17 cellular contexts compared by ENCODE assay signal in genomic region chr7:24378871-24379608, GRCh38.
DNase-seq lines count a peak whose midpoint lies in the region; ATAC-seq, FAIRE-seq and TF ChIP-seq lines count a peak whose summit lies in the region.
"Had no signal": no experiment of that assay in that cellular context is flagged by ENCODE, and none has a peak within 500 bp of the region (broad histone marks: within the 10 kb centered on the region; RNA-seq: fewer than 3 reads in every experiment).

No MANE protein-coding gene starts in this region.

- H3K4me1 ChIP-seq in trophoblast cell (ENCODE audit: control insufficient read depth in 1 of 2, insufficient read depth in 2 of 2, low read length in 2 of 2), result no peaks in the 10 kb centered on the region
- H3K4me1 ChIP-seq: prostate gland, stomach had no signal

- H3K4me1 Mint-ChIP-seq in activated CD4-positive, alpha-beta memory T cell treated with anti-CD3 and anti-CD28 coated beads, Interleukin-2, amount 10 ng/mL, durations not matched to agents 7 days and 5 days, result no peaks in the 10 kb centered on the region
- H3K4me1 Mint-ChIP-seq: activated CD8-positive, alpha-beta memory T cell treated with anti-CD3 and anti-CD28 coated beads, Interleukin-2, amount 10 ng/mL, durations not matched to agents 7 days and 5 days; activated naive CD8-positive, alpha-beta T cell treated with anti-CD3 and anti-CD28 coated beads for 36 hours; CD8-positive, alpha-beta memory T cell; mesothelial cell of epicardium had no signal

- H3K27me3 Mint-ChIP-seq in activated CD4-positive, alpha-beta memory T cell treated with anti-CD3 and anti-CD28 coated beads, Interleukin-2, amount 10 ng/mL, durations not matched to agents 7 days and 5 days, result peaks cover 6% of the 10 kb centered on the region
- H3K27me3 Mint-ChIP-seq: activated naive CD8-positive, alpha-beta T cell treated with anti-CD3 and anti-CD28 coated beads for 36 hours had no signal

- FAIRE-seq in RCC 7860 (lab: Jason Lieb, UNC), result peak; percentile 87

- no peaks in the 10 kb centered on the region for H3K27me3 ChIP-seq in trophoblast cell (ENCODE audit: insufficient read depth, low read length)
- H3K27me3 ChIP-seq: stomach had no signal

- H2BK120ac ChIP-seq in trophoblast cell (ENCODE audit: insufficient read depth, low read length, poor library complexity), result no peak overlapping the region

- no peaks in the 10 kb centered on the region for H3K79me1 ChIP-seq in trophoblast cell (ENCODE audit: low read length)

- no peak overlapping the region for H4K91ac ChIP-seq in trophoblast cell (ENCODE audit: low read depth, low read length)

- H4K12ac ChIP-seq in trophoblast cell (ENCODE audit: low read depth, low read length), result no peak overlapping the region

- DNase-seq in H4 (ENCODE audit: low spot score) (peak; percentile 84), RCC 7860 (ENCODE audit: low spot score) (peak; percentile 77), epithelial cell of proximal tubule (ENCODE audit: low read depth) (peak; percentile 76), trophoblast cell (peak; percentile 52 to 80), NCI-H748 (lab: John Stamatoyannopoulos, UW; ENCODE audit: unreplicated experiment) (no peak)
- no peak for DNase-seq in activated CD4-positive, alpha-beta memory T cell treated with anti-CD3 and anti-CD28 coated beads, Interleukin-2, amount 10 ng/mL, durations not matched to agents 7 days and 5 days
- DNase-seq: activated CD8-positive, alpha-beta memory T cell treated with anti-CD3 and anti-CD28 coated beads, Interleukin-2, amount 10 ng/mL, durations not matched to agents 7 days and 5 days; activated naive CD8-positive, alpha-beta T cell treated with anti-CD3 and anti-CD28 coated beads for 36 hours; CD8-positive, alpha-beta memory T cell; NCI-H2081; stimulated activated CD4-positive, alpha-beta T cell treated with anti-CD3 and anti-CD28 coated beads, Interleukin-4, amount 100 ng/mL, for 4 hours; stomach had no signal

- no peak overlapping the region for H3K27ac Mint-ChIP-seq in activated CD4-positive, alpha-beta memory T cell treated with anti-CD3 and anti-CD28 coated beads, Interleukin-2, amount 10 ng/mL, durations not matched to agents 7 days and 5 days
- H3K27ac Mint-ChIP-seq: activated CD8-positive, alpha-beta memory T cell treated with anti-CD3 and anti-CD28 coated beads, Interleukin-2, amount 10 ng/mL, durations not matched to agents 7 days and 5 days; activated naive CD8-positive, alpha-beta T cell treated with anti-CD3 and anti-CD28 coated beads for 36 hours; CD8-positive, alpha-beta memory T cell; mesothelial cell of epicardium had no signal

- H3K4ac ChIP-seq in trophoblast cell (ENCODE audit: low read depth, low read length), result no peak overlapping the region

- no peaks in the 10 kb centered on the region for H3K36me3 Mint-ChIP-seq in activated CD4-positive, alpha-beta memory T cell treated with anti-CD3 and anti-CD28 coated beads, Interleukin-2, amount 10 ng/mL, durations not matched to agents 7 days and 5 days (ENCODE audit: low read depth)
- H3K36me3 Mint-ChIP-seq: activated CD8-positive, alpha-beta memory T cell treated with anti-CD3 and anti-CD28 coated beads, Interleukin-2, amount 10 ng/mL, durations not matched to agents 7 days and 5 days; activated naive CD8-positive, alpha-beta T cell treated with anti-CD3 and anti-CD28 coated beads for 36 hours; mesothelial cell of epicardium had no signal

- no peak overlapping the region for H3K9ac ChIP-seq in trophoblast cell (ENCODE audit: low read length)
- H3K9ac ChIP-seq: KMS-11 had no signal

- no peaks in the 10 kb centered on the region for H3K9me3 Mint-ChIP-seq in activated CD4-positive, alpha-beta memory T cell treated with anti-CD3 and anti-CD28 coated beads, Interleukin-2, amount 10 ng/mL, durations not matched to agents 7 days and 5 days
- H3K9me3 Mint-ChIP-seq: activated naive CD8-positive, alpha-beta T cell treated with anti-CD3 and anti-CD28 coated beads for 36 hours; CD8-positive, alpha-beta memory T cell had no signal

- ATAC-seq in HG02642 (IDR thresholded peaks at IDR 0.05; ENCODE audit: poor library complexity, unreplicated experiment) (no peak), GM19397 (IDR thresholded peaks at IDR 0.05; ENCODE audit: unreplicated experiment) (no peak)
- ATAC-seq: activated CD8-positive, alpha-beta memory T cell treated with anti-CD3 and anti-CD28 coated beads, Interleukin-2, amount 10 ng/mL, durations not matched to agents 7 days and 5 days had no signal

- no peak overlapping the region for H3K18ac ChIP-seq in trophoblast cell (ENCODE audit: low read length)

- H3K4me3 ChIP-seq in epithelial cell of proximal tubule (ENCODE audit: low read depth, low read length) (no peak overlapping the region), trophoblast cell (ENCODE audit: low read depth, low read length) (no peak overlapping the region)
- H3K4me3 ChIP-seq: prostate gland, stomach had no signal

- no peak overlapping the region for H2BK12ac ChIP-seq in trophoblast cell (ENCODE audit: low read length)

- no peak for TF ChIP-seq CTCF in epithelial cell of proximal tubule (conservative IDR thresholded peaks at IDR 0.05; ENCODE audit: low read depth, low read length)

- no peak overlapping the region for H3K4me3 Mint-ChIP-seq in activated CD4-positive, alpha-beta memory T cell treated with anti-CD3 and anti-CD28 coated beads, Interleukin-2, amount 10 ng/mL, durations not matched to agents 7 days and 5 days
- H3K4me3 Mint-ChIP-seq: activated CD8-positive, alpha-beta memory T cell treated with anti-CD3 and anti-CD28 coated beads, Interleukin-2, amount 10 ng/mL, durations not matched to agents 7 days and 5 days; activated naive CD8-positive, alpha-beta T cell treated with anti-CD3 and anti-CD28 coated beads for 36 hours; CD8-positive, alpha-beta memory T cell; mesothelial cell of epicardium had no signal

- no peak overlapping the region for H3K27ac ChIP-seq in trophoblast cell (ENCODE audit: low read depth, low read length)
- H3K27ac ChIP-seq: KMS-11, prostate gland, stomach had no signal

- no peak overlapping the region for H2AFZ ChIP-seq in trophoblast cell (ENCODE audit: insufficient read depth, low read length, poor library complexity)

- H4K8ac ChIP-seq in trophoblast cell (ENCODE audit: low read depth, low read length), result no peak overlapping the region

- CTCF ChIA-PET in activated CD4-positive, alpha-beta memory T cell treated with anti-CD3 and anti-CD28 coated beads, Interleukin-2, amount 10 ng/mL, durations not matched to agents 7 days and 5 days (lab: Charles Lee), result no interaction called here

- no peaks in the 10 kb centered on the region for H3K79me2 ChIP-seq in trophoblast cell (ENCODE audit: control insufficient read depth, insufficient read depth, low read length, poor library complexity)

- no peaks in the 10 kb centered on the region for H3K36me3 ChIP-seq in trophoblast cell (ENCODE audit: control insufficient read depth in 1 of 2, insufficient read depth in 2 of 2, low read length in 2 of 2)
- H3K36me3 ChIP-seq: prostate gland, stomach had no signal

- H3K23ac ChIP-seq in trophoblast cell (ENCODE audit: low read length), result no peak overlapping the region

- H3K4me2 ChIP-seq in trophoblast cell (ENCODE audit: low read length), result no peak overlapping the region
- H3K4me2 ChIP-seq: KMS-11 had no signal

- H3K14ac ChIP-seq in trophoblast cell (ENCODE audit: low read length), result no peak overlapping the region

- WGBS in trophoblast cell (ENCODE audit: extremely low coverage, insufficient coverage, insufficient read length), result no CpG with 5 or more reads among the region's 8 CpGs

- H3K9me3 ChIP-seq in trophoblast cell (ENCODE audit: insufficient read depth, low read depth, low read length), result no peaks in the 10 kb centered on the region
- H3K9me3 ChIP-seq: prostate gland, stomach had no signal

- POLR2A ChIA-PET in activated CD4-positive, alpha-beta memory T cell treated with anti-CD3 and anti-CD28 coated beads, Interleukin-2, amount 10 ng/mL, durations not matched to agents 7 days and 5 days (lab: Charles Lee), result no interaction called here

- H2AK5ac ChIP-seq in trophoblast cell (ENCODE audit: low read length), result no peak overlapping the region

- no peak overlapping the region for H2BK5ac ChIP-seq in trophoblast cell (ENCODE audit: low read depth, low read length, poor library complexity)

Comparison
In these comparisons a context has a peak if more than half of its experiments do, and no peak if none do; other contexts are left out.
1. DNase-seq: peak in H4 (single experiment), RCC 7860 (single experiment), epithelial cell of proximal tubule (single experiment) and trophoblast cell (2 of 2); none in activated CD4-positive, alpha-beta memory T cell treated with anti-CD3 and anti-CD28 coated beads, Interleukin-2, amount 10 ng/mL, durations not matched to agents 7 days and 5 days (single experiment) and NCI-H748 (single experiment).